16 cellular contexts compared by ENCODE assay signal in genomic region chr4:171266666-171267065, GRCh38.
A peak's percentile ranks its signal among the peaks of the same experiment; 100 is the strongest.
DNase-seq lines count a peak whose midpoint lies in the region; ATAC-seq and TF ChIP-seq lines count a peak whose summit lies in the region.
"Had no signal": no experiment of that assay in that cellular context is flagged by ENCODE, and none has a peak within 500 bp of the region (broad histone marks: within the 10 kb centered on the region; RNA-seq: fewer than 3 reads in every experiment).

No MANE protein-coding gene starts in this region.

- H3K27me3 ChIP-seq in GM23338 (ENCODE audit: insufficient read depth) (no peaks in the 10 kb centered on the region), WERI-Rb-1 (ENCODE audit: insufficient read depth, low read depth, severe bottlenecking) (no peaks in the 10 kb centered on the region)
- H3K27me3 ChIP-seq: BE2C had no signal

- no peak overlapping the region for H3K4me3 Mint-ChIP-seq in GM23338
- no peak overlapping the region for H3K4me3 Mint-ChIP-seq in activated naive CD4-positive, alpha-beta T cell treated with anti-CD3 and anti-CD28 coated beads, Interleukin-2, amount 10 ng/mL, durations not matched to agents 7 days and 5 days
- H3K4me3 Mint-ChIP-seq: CD4-positive, alpha-beta T cell had no signal

- no peaks in the 10 kb centered on the region for H3K36me3 Mint-ChIP-seq in GM23338 (ENCODE audit: low read depth)
- H3K36me3 Mint-ChIP-seq in activated naive CD4-positive, alpha-beta T cell treated with anti-CD3 and anti-CD28 coated beads, Interleukin-2, amount 10 ng/mL, durations not matched to agents 7 days and 5 days: no peaks in the 10 kb centered on the region

- H3K9me2 ChIP-seq in GM23338 (ENCODE audit: insufficient read depth) (no peaks in the 10 kb centered on the region), OCI-LY7 (ENCODE audit: insufficient read depth, low read length) (no peaks in the 10 kb centered on the region)

- POLR2A ChIA-PET in OCI-LY7 (lab: Charles Lee): interaction anchor here (0.9 kb wide), 1 partner anchor 36 kb away, joined by 4 read pairs; no protein-coding TSS in a partner anchor

- DNase-seq in GM23338 (ENCODE audit: low spot score) (no peak), NCI-H524 treated with DMSO at 0.1 percent for 48 hours (lab: John Stamatoyannopoulos, UW) (peak; percentile 65), WERI-Rb-1 (peak; percentile 12), retina (peak; percentile 57), Ammon's horn (ENCODE audit: low spot score) (no peak), OCI-LY7 (ENCODE audit: low spot score) (no peak)
- DNase-seq in activated naive CD4-positive, alpha-beta T cell treated with anti-CD3 and anti-CD28 coated beads, Interleukin-2, amount 10 ng/mL, durations not matched to agents 7 days and 5 days: no peak
- DNase-seq: BE2C; Calu3; CD4-positive, alpha-beta T cell; NCI-H187; NCI-H2171 treated with DMSO at 0.1 percent for 48 hours; NCI-H510A; NK-92 treated with Interleukin-12 subunit alpha and Interleukin-12 subunit beta, amount 100 ng/mL, for 24 hours; PC-9 had no signal

- intact Hi-C loops in OCI-LY7 (cut with micrococcal nuclease; ENCODE audit: unreplicated experiment): no loop called here

- ATAC-seq in GM23338: no peak
- ATAC-seq: HCT116 had no signal

- H3K9me3 Mint-ChIP-seq in GM23338: no peaks in the 10 kb centered on the region
- no peaks in the 10 kb centered on the region for H3K9me3 Mint-ChIP-seq in activated naive CD4-positive, alpha-beta T cell treated with anti-CD3 and anti-CD28 coated beads, Interleukin-2, amount 10 ng/mL, durations not matched to agents 7 days and 5 days

- H3K4me1 ChIP-seq in GM23338 (ENCODE audit: insufficient read depth) (no peaks in the 10 kb centered on the region; the same call in 1 of the 2 replicates), OCI-LY7 (ENCODE audit: insufficient read depth, low read length, poor library complexity, severe bottlenecking) (no peaks in the 10 kb centered on the region)
- H3K4me1 ChIP-seq: BE2C had no signal

- H3K9me3 ChIP-seq in WERI-Rb-1 (ENCODE audit: severe bottlenecking): no peaks in the 10 kb centered on the region
- no peaks in the 10 kb centered on the region for H3K9me3 ChIP-seq in OCI-LY7 (ENCODE audit: low read length)
- H3K9me3 ChIP-seq: BE2C had no signal

- no peaks in the 10 kb centered on the region for H3K27me3 Mint-ChIP-seq in GM23338 (ENCODE audit: insufficient read depth, low read depth, poor library complexity)
- no peaks in the 10 kb centered on the region for H3K27me3 Mint-ChIP-seq in activated naive CD4-positive, alpha-beta T cell treated with anti-CD3 and anti-CD28 coated beads, Interleukin-2, amount 10 ng/mL, durations not matched to agents 7 days and 5 days
- H3K27me3 Mint-ChIP-seq: CD4-positive, alpha-beta T cell had no signal

- H3K27ac Mint-ChIP-seq in GM23338: no peak overlapping the region
- no peak overlapping the region for H3K27ac Mint-ChIP-seq in activated naive CD4-positive, alpha-beta T cell treated with anti-CD3 and anti-CD28 coated beads, Interleukin-2, amount 10 ng/mL, durations not matched to agents 7 days and 5 days
- H3K27ac Mint-ChIP-seq: CD4-positive, alpha-beta T cell had no signal

- H2AFZ ChIP-seq in GM23338 (peak overlapping the region; percentile 69), OCI-LY7 (ENCODE audit: low read length) (no peak overlapping the region)
- H2AFZ ChIP-seq: PC-9 had no signal

- peaks cover 1% of the 10 kb centered on the region; the same call in 1 of the 3 replicates for H3K4me1 Mint-ChIP-seq in GM23338
- H3K4me1 Mint-ChIP-seq in activated naive CD4-positive, alpha-beta T cell treated with anti-CD3 and anti-CD28 coated beads, Interleukin-2, amount 10 ng/mL, durations not matched to agents 7 days and 5 days: no peaks in the 10 kb centered on the region

- H3K36me3 ChIP-seq in GM23338 (ENCODE audit: insufficient read depth): no peaks in the 10 kb centered on the region
- H3K36me3 ChIP-seq in WERI-Rb-1: no peaks in the 10 kb centered on the region
- no peaks in the 10 kb centered on the region for H3K36me3 ChIP-seq in OCI-LY7 (ENCODE audit: insufficient read depth, low read length)
- H3K36me3 ChIP-seq: BE2C had no signal

- TF ChIP-seq CTCF in GM23338 (conservative IDR thresholded peaks at IDR 0.05; ENCODE audit: low read depth in 2 of 2): no peak
- no peak for TF ChIP-seq CTCF in WERI-Rb-1 (IDR thresholded peaks at IDR 0.05; ENCODE audit: low read depth, low read length)
- no peak for TF ChIP-seq CTCF in OCI-LY7 (conservative IDR thresholded peaks at IDR 0.05; ENCODE audit: low read length)

- H3K4me3 ChIP-seq in GM23338 (no peak overlapping the region), WERI-Rb-1 (ENCODE audit: low read depth, low read length) (no peak overlapping the region), OCI-LY7 (ENCODE audit: low read depth, low read length, poor library complexity, severe bottlenecking) (no peak overlapping the region)
- H3K4me3 ChIP-seq: PC-9 had no signal

- H4K20me1 ChIP-seq in GM23338 (replicated peaks; ENCODE audit: insufficient read depth): no peaks in the 10 kb centered on the region
- H4K20me1 ChIP-seq in OCI-LY7 (ENCODE audit: insufficient read depth, low read length): no peaks in the 10 kb centered on the region

- H3K79me2 ChIP-seq in GM23338 (replicated peaks; ENCODE audit: insufficient read depth) (no peaks in the 10 kb centered on the region), OCI-LY7 (ENCODE audit: insufficient read depth, low read depth, low read length) (no peaks in the 10 kb centered on the region)

- H3K4me2 ChIP-seq in GM23338: no peak overlapping the region
- no peak overlapping the region for H3K4me2 ChIP-seq in OCI-LY7 (ENCODE audit: low read length)
- H3K4me2 ChIP-seq: PC-9 had no signal

- H3K27ac ChIP-seq in GM23338 (ENCODE audit: low read depth): no peak overlapping the region
- H3K27ac ChIP-seq in WERI-Rb-1: no peak overlapping the region
- H3K27ac ChIP-seq in OCI-LY7 (ENCODE audit: low read depth, low read length, poor library complexity, severe bottlenecking): no peak overlapping the region
- H3K27ac ChIP-seq: PC-9 had no signal

- no peaks in the 10 kb centered on the region for H3F3A ChIP-seq in GM23338 (replicated peaks; ENCODE audit: low read depth)

- CTCF ChIA-PET in activated naive CD4-positive, alpha-beta T cell treated with anti-CD3 and anti-CD28 coated beads, Interleukin-2, amount 10 ng/mL, durations not matched to agents 7 days and 5 days (lab: Charles Lee): no interaction called here
- CTCF ChIA-PET in OCI-LY7 (lab: Charles Lee; ENCODE audit: unreplicated experiment): no interaction called here

- no TSS peak for BruUV-seq in OCI-LY7 (replicated peaks; lab: Mats Ljungman, UMichigan)

TF ChIP-seq in GM23338, 12 proteins besides CTCF, POLR2A, EP300 and RAD21:
- no peak for TF ChIP-seq EZH2phosphoT487 (IDR thresholded peaks at IDR 0.05; ENCODE audit: unreplicated experiment)
- no peak for TF ChIP-seq ZNF331 (CRISPR knock-in tag; IDR thresholded peaks at IDR 0.05; ENCODE audit: low read depth)
- TF ChIP-seq STAT1 (IDR thresholded peaks at IDR 0.05; ENCODE audit: unreplicated experiment): no peak

Comparison
In these comparisons a context has a peak if more than half of its experiments do, and no peak if none do; other contexts are left out.
1. DNase-seq: peak in NCI-H524 treated with DMSO at 0.1 percent for 48 hours (single experiment), WERI-Rb-1 (single experiment) and retina (single experiment); none in GM23338 (single experiment), activated naive CD4-positive, alpha-beta T cell treated with anti-CD3 and anti-CD28 coated beads, Interleukin-2, amount 10 ng/mL, durations not matched to agents 7 days and 5 days (single experiment), Ammon's horn (single experiment) and OCI-LY7 (single experiment).